Comparison of ENCODE assay signal across 1 cellular context in genomic region chr14:22870811-22871199, GRCh38.
TF ChIP-seq lines count a peak whose summit lies in the region.

No MANE protein-coding gene starts in this region.

TF ChIP-seq in HepG2, 621 proteins besides CTCF, POLR2A, EP300 and RAD21:
- TF ChIP-seq MXD1 (CRISPR knock-in tag; IDR thresholded peaks at IDR 0.05) (no peak), PBX2 (CRISPR knock-in tag; IDR thresholded peaks at IDR 0.05) (no peak), AGO2 (optimal IDR thresholded peaks at IDR 0.05; ENCODE audit: low read depth, low read length) (no peak), SRF (IDR thresholded peaks at IDR 0.05; ENCODE audit: low read depth, low read length) (peak; percentile 44; the same call in 1 of the 2 replicates), JARID2 (CRISPR knock-in tag; IDR thresholded peaks at IDR 0.05; ENCODE audit: insufficient replicate concordance) (no peak), KDM5A (IDR thresholded peaks at IDR 0.05; ENCODE audit: borderline replicate concordance, low read length) (0 out of 2 replicates have a peak, but pooled peaks have one; percentile 5), STAT5B (CRISPR knock-in tag; IDR thresholded peaks at IDR 0.05) (peak; percentile 52; the same call in 1 of the 2 replicates), ZNF282 (IDR thresholded peaks at IDR 0.05; ENCODE audit: partially characterized antibody) (no peak), ZNF142 (CRISPR knock-in tag; IDR thresholded peaks at IDR 0.05) (no peak), ARID2 (CRISPR knock-in tag; IDR thresholded peaks at IDR 0.05; ENCODE audit: borderline replicate concordance) (peak; percentile 4; the same call in 1 of the 2 replicates), ELF4 (CRISPR knock-in tag; IDR thresholded peaks at IDR 0.05; ENCODE audit: borderline replicate concordance) (peak; percentile 21; the same call in 1 of the 2 replicates), MBD4 (IDR thresholded peaks at IDR 0.05; ENCODE audit: borderline replicate concordance, low read length) (0 out of 2 replicates have a peak, but pooled peaks have one; percentile 88), USF2 (IDR thresholded peaks at IDR 0.05; ENCODE audit: low read depth, low read length) (no peak), USF2 (CRISPR knock-in tag; IDR thresholded peaks at IDR 0.05; ENCODE audit: borderline replicate concordance) (peak; percentile 14; the same call in 1 of the 2 replicates), NPAS2 (CRISPR knock-in tag; IDR thresholded peaks at IDR 0.05; ENCODE audit: borderline replicate concordance) (no peak), ZNF546 (CRISPR knock-in tag; conservative IDR thresholded peaks at IDR 0.05) (no peak), CSRNP1 (CRISPR knock-in tag; IDR thresholded peaks at IDR 0.05) (no peak), CEBPG (CRISPR knock-in tag; IDR thresholded peaks at IDR 0.05) (peak; percentile 58; the same call in 1 of the 2 replicates), REL (CRISPR knock-in tag; conservative IDR thresholded peaks at IDR 0.05) (0 out of 2 replicates have a peak, but pooled peaks have one; percentile 4), ZNF564 (CRISPR knock-in tag; IDR thresholded peaks at IDR 0.05) (0 out of 2 replicates have a peak, but pooled peaks have one; percentile 0), ZNF674 (CRISPR knock-in tag; IDR thresholded peaks at IDR 0.05; ENCODE audit: low read depth) (no peak), HOXA9 (CRISPR knock-in tag; IDR thresholded peaks at IDR 0.05; ENCODE audit: borderline replicate concordance) (0 out of 2 replicates have a peak, but pooled peaks have one; percentile 21), ZNF264 (CRISPR knock-in tag; IDR thresholded peaks at IDR 0.05) (no peak; the same call in 1 of the 2 replicates), NAIF1 (CRISPR knock-in tag; IDR thresholded peaks at IDR 0.05; ENCODE audit: borderline replicate concordance) (peak; percentile 8; the same call in 1 of the 2 replicates), ZNF33B (CRISPR knock-in tag; IDR thresholded peaks at IDR 0.05) (no peak), RXRA (CRISPR knock-in tag; IDR thresholded peaks at IDR 0.05) (no peak), ZNF749 (CRISPR knock-in tag; IDR thresholded peaks at IDR 0.05; ENCODE audit: borderline replicate concordance) (peak; percentile 24; the same call in 1 of the 2 replicates), ATRX (CRISPR knock-in tag; IDR thresholded peaks at IDR 0.05; ENCODE audit: borderline replicate concordance) (no peak), ZNF780A (CRISPR knock-in tag; IDR thresholded peaks at IDR 0.05) (0 out of 2 replicates have a peak, but pooled peaks have one; percentile 56), ZNF768 (CRISPR knock-in tag; IDR thresholded peaks at IDR 0.05) (peak; percentile 93; the same call in 1 of the 2 replicates), RCOR2 (CRISPR knock-in tag; IDR thresholded peaks at IDR 0.05) (peak; percentile 98; the same call in 1 of the 2 replicates), EHMT2 (IDR thresholded peaks at IDR 0.05; ENCODE audit: borderline replicate concordance, low read depth, low read length) (no peak)
